Comparison of ENCODE assay signal across 8 cellular contexts in genomic region chr5:6780802-6781391, GRCh38.
DNase-seq lines count a peak whose midpoint lies in the region; ATAC-seq and TF ChIP-seq lines count a peak whose summit lies in the region.

No MANE protein-coding gene starts in this region.

- H3K27ac Mint-ChIP-seq in WTC11: no peak overlapping the region

- no peak overlapping the region for H3K4me3 Mint-ChIP-seq in WTC11

- H3K4me3 ChIP-seq in right lobe of liver: no peak overlapping the region
- no peak overlapping the region for H3K4me3 ChIP-seq in tibial artery

- intact Hi-C loops in right lobe of liver (cut with DNase I): no loop called here
- intact Hi-C loops in tibial artery (cut with DNase I; ENCODE audit: low total_unique reads): no loop called here

- WGBS in right lobe of liver (ENCODE audit: insufficient coverage, low coverage, low lambda C conversion rate, missing lambda C conversion rate): 90% methylated on average over 7 of the region's 7 CpGs

- POLR2A ChIA-PET in WTC11 (lab: Charles Lee): no interaction called here

- H3K27ac ChIP-seq in right lobe of liver (no peak overlapping the region), tibial artery (no peak overlapping the region)

- no peak for TF ChIP-seq POLR2A in right lobe of liver (IDR thresholded peaks at IDR 0.05)

- H3K27me3 Mint-ChIP-seq in WTC11 (ENCODE audit: low read depth): no peaks in the 10 kb centered on the region

- no peaks in the 10 kb centered on the region for H3K27me3 ChIP-seq in right lobe of liver
- no peaks in the 10 kb centered on the region for H3K27me3 ChIP-seq in tibial artery

- CTCF ChIA-PET in WTC11 (lab: Charles Lee): interaction anchor here (0.6 to 1.7 kb wide), 4 partner anchors 10 to 40 kb away, joined by 3 to 5 read pairs (median 4); no protein-coding TSS in a partner anchor

- H3K4me1 ChIP-seq in right lobe of liver: no peaks in the 10 kb centered on the region
- H3K4me1 ChIP-seq in tibial artery: no peaks in the 10 kb centered on the region

- TF ChIP-seq CTCF in WTC11 (IDR thresholded peaks at IDR 0.05): peak; percentile 43
- peak in 3 of 4 donors; percentile 13 to 34 (median 18) for TF ChIP-seq CTCF in right lobe of liver (IDR thresholded peaks at IDR 0.05)
- TF ChIP-seq CTCF in tibial artery (IDR thresholded peaks at IDR 0.05): no peak

- ATAC-seq in GM19397 (IDR thresholded peaks at IDR 0.05; ENCODE audit: unreplicated experiment) (peak; percentile 82), HG03442 (IDR thresholded peaks at IDR 0.05; ENCODE audit: unreplicated experiment) (peak; percentile 78), WTC11 (peak; percentile 83), right lobe of liver (peak in 1 of 4 donors; percentile 52)

- H3K9me3 Mint-ChIP-seq in WTC11: peaks cover 18% of the 10 kb centered on the region

- DNase-seq in CMK (ENCODE audit: low read depth) (peak; percentile 34), WTC11 (ENCODE audit: low spot score) (no peak), right lobe of liver (no peak), NOMO-1 treated with DMSO at 0.1 percent for 48 hours (lab: John Stamatoyannopoulos, UW; ENCODE audit: unreplicated experiment) (no peak), tibial artery (no peak), amygdala (lab: John Stamatoyannopoulos, UW) (no peak)

- no peaks in the 10 kb centered on the region for H3K36me3 ChIP-seq in right lobe of liver
- H3K36me3 ChIP-seq in tibial artery: no peaks in the 10 kb centered on the region

- H3K9me3 ChIP-seq in right lobe of liver: no peaks in the 10 kb centered on the region
- no peaks in the 10 kb centered on the region for H3K9me3 ChIP-seq in tibial artery

- H3K36me3 Mint-ChIP-seq in WTC11: no peaks in the 10 kb centered on the region

- H3K4me1 Mint-ChIP-seq in WTC11: no peaks in the 10 kb centered on the region

TF ChIP-seq in WTC11, 78 proteins besides CTCF, POLR2A, EP300 and RAD21:
- no peak for TF ChIP-seq EMX1 (CRISPR knock-in tag; IDR thresholded peaks at IDR 0.05)
- TF ChIP-seq IRF2 (CRISPR knock-in tag; IDR thresholded peaks at IDR 0.05; ENCODE audit: borderline replicate concordance, low read depth): no peak
- TF ChIP-seq FOXK1 (CRISPR knock-in tag; IDR thresholded peaks at IDR 0.05): no peak
- TF ChIP-seq ZNF532 (CRISPR knock-in tag; IDR thresholded peaks at IDR 0.05; ENCODE audit: borderline replicate concordance): no peak
- no peak for TF ChIP-seq GTF2I (CRISPR knock-in tag; conservative IDR thresholded peaks at IDR 0.05)
- TF ChIP-seq AFF4 (CRISPR knock-in tag; IDR thresholded peaks at IDR 0.05; ENCODE audit: borderline replicate concordance): no peak
- no peak for TF ChIP-seq ZNF232 (CRISPR knock-in tag; IDR thresholded peaks at IDR 0.05)
- no peak for TF ChIP-seq IRF1 (CRISPR knock-in tag; IDR thresholded peaks at IDR 0.05)
- TF ChIP-seq ZNF671 (CRISPR knock-in tag; IDR thresholded peaks at IDR 0.05): no peak
- TF ChIP-seq NFATC4 (CRISPR knock-in tag; IDR thresholded peaks at IDR 0.05): no peak
- no peak for TF ChIP-seq SOX15 (CRISPR knock-in tag; IDR thresholded peaks at IDR 0.05)
- no peak for TF ChIP-seq AR (CRISPR knock-in tag; IDR thresholded peaks at IDR 0.05)
- TF ChIP-seq SMAD4 (CRISPR knock-in tag; IDR thresholded peaks at IDR 0.05): no peak
- TF ChIP-seq ZNF396 (CRISPR knock-in tag; IDR thresholded peaks at IDR 0.05; ENCODE audit: borderline replicate concordance): no peak
- no peak for TF ChIP-seq KAT7 (CRISPR knock-in tag; IDR thresholded peaks at IDR 0.05; ENCODE audit: borderline replicate concordance)

Comparison
In these comparisons a context has a peak if more than half of its experiments do, and no peak if none do; other contexts are left out.
1. CTCF ChIP-seq: peak in WTC11 (single experiment) and right lobe of liver (3 of 4); none in tibial artery (0 of 2).